In the genomic region with DNA sequence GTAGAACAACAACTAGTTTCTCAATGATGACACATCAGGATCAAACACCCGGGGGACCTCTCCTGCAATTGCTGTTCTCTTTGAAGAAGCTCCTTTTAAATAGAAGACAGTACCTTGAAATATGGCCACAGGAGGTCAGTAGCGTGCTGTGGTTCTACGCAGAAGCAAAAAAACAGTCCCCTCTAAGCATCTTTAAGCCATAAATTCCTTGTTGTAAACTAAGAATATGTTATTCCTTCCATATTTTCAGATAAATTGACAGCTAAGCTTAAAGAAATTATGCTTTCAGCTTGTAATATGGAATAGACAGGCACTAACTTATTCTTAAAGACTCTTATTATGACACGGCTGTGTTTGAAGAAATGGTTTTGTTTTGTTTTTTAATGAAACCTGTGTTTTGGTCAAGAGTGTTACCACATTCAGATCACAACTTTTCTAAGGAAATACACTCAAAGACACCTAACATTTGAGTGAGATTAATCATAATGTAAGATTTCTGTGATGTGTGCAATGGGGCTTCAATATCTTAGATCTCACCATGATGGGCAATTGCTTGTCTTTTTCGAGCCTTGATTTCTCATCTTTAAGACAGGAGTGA, we compare ENCODE assay signal across 8 cellular contexts. TPM values are rescaled to one million over a fixed set of nuclear protein-coding genes. Genes with fewer than 3 reads are reported as not detected.
DNase-seq lines count a peak whose midpoint lies in the region; ATAC-seq and TF ChIP-seq lines count a peak whose summit lies in the region.

No MANE protein-coding gene starts in this region.

- no peaks in the 10 kb centered on the region for H3K9me3 Mint-ChIP-seq in naive B cell

- H3K36me3 ChIP-seq in NT2/D1 (ENCODE audit: insufficient read depth, insufficient read length, low read length): no peaks in the 10 kb centered on the region

- H3K27me3 ChIP-seq in NT2/D1 (ENCODE audit: insufficient read depth, insufficient read length): no peaks in the 10 kb centered on the region

- H3K9ac ChIP-seq in NT2/D1 (ENCODE audit: insufficient read length, low read depth): no peak overlapping the region

- TF ChIP-seq CTCF in epithelial cell of proximal tubule (conservative IDR thresholded peaks at IDR 0.05; ENCODE audit: low read depth, low read length): peak; percentile 83

- peaks cover 39 to 65% (median 52%) of the 10 kb centered on the region in 3 donors for H3K4me1 Mint-ChIP-seq in naive B cell

- H3K27ac Mint-ChIP-seq in naive B cell: peak overlapping the region in 5 of 6 donors; percentile 32 to 97 (median 89)

- peak; percentile 41 for DNase-seq in GDM1 (lab: John Stamatoyannopoulos, UW)
- DNase-seq in NT2/D1 (ENCODE audit: low read depth, low spot score): peak; percentile 58
- DNase-seq in activated CD8-positive, alpha-beta memory T cell treated with anti-CD3 and anti-CD28 coated beads, Interleukin-2, amount 50 U/mL, for 1 hour (ENCODE audit: extremely low read depth): peak; percentile 20
- peak; percentile 44 for DNase-seq in epithelial cell of proximal tubule (ENCODE audit: low read depth)
- peak; percentile 60 for DNase-seq in naive B cell
- DNase-seq in stromal cell of bone marrow (ENCODE audit: low read depth): peak; percentile 79

- H3K4me1 ChIP-seq in NT2/D1 (ENCODE audit: insufficient read depth, insufficient read length): no peaks in the 10 kb centered on the region

- ATAC-seq in HG03342 (IDR thresholded peaks at IDR 0.05; ENCODE audit: unreplicated experiment): peak; percentile 29
- ATAC-seq in naive B cell (ENCODE audit: low read depth in 2 of 2): peak; percentile 34 to 46
- ATAC-seq in GM19397 (IDR thresholded peaks at IDR 0.05; ENCODE audit: unreplicated experiment): no peak

- H3K36me3 Mint-ChIP-seq in naive B cell: no peaks in the 10 kb centered on the region

- H3K9me3 ChIP-seq in NT2/D1 (ENCODE audit: insufficient read depth, low read length): no peaks in the 10 kb centered on the region

- H3K4me3 ChIP-seq in NT2/D1 (ENCODE audit: insufficient read length, low read depth): no peak overlapping the region
- no peak overlapping the region for H3K4me3 ChIP-seq in epithelial cell of proximal tubule (ENCODE audit: low read depth, low read length)

- H3K27me3 Mint-ChIP-seq in naive B cell: no peaks in the 10 kb centered on the region

- H3K4me3 Mint-ChIP-seq in naive B cell: peak overlapping the region in 7 of 8 donors; percentile 6 to 86 (median 48)

RNA-seq across cellular contexts. Expression of a gene that starts 49.7 kb away (rescaled TPM):
- 0.22 TPM in 1 of 2 replicates, not detected in the other for total RNA-seq in epithelial cell of proximal tubule
- not detected for polyA plus RNA-seq in naive B cell (ENCODE audit: low read depth in 6 of 6)

Comparison
In these comparisons a context has a peak if more than half of its experiments do, and no peak if none do; other contexts are left out.
1. DNase-seq: peak in every context shown above with its lines; median percentile 79 in stromal cell of bone marrow; 60 in naive B cell; 58 in NT2/D1; 44 in epithelial cell of proximal tubule; 41 in GDM1; 20 in activated CD8-positive, alpha-beta memory T cell treated with anti-CD3 and anti-CD28 coated beads, Interleukin-2, amount 50 U/mL, for 1 hour.